ENCODE assay signal across 8 cellular contexts in the genomic region with DNA sequence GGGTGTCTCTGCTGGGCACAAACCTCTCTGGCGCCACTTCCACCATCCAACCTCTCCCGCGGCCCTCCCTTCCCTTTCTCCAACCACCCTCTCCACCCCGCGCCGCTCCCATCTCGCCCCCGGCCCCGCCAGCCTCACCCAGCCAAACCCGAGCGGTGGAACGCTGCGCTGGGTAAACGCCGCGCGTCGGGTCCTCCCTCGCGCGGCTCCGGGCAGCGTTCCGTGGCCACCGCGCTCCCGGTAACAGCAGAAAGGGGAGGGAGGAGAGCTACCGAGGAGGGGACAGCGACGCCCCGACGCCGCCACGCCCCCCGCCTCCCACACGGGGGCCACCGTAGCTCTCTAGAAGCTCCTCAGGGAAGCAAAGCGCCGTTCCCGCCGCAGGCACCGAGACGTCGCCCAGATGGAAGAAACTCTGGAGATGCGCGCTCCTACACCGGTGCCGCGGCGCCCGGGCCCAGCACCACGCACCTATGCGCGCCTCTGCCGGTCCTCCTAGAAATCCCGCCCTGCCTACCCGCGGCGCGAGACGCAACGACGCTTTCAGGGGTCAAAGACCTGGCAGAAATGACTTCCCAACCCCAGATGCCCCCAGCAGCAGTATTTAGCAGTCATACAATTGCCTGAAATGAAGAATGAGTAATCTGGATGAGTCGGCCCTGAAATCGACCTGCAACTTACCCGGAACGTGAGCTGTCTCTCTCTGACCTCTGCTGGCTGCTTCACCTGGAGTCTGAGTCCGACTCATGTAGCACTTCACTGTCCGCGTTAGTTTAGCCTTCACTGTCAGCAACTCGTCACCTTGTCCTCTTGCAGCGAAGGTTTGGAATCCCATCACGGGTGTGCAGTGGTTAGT. TPM values are rescaled to one million over a fixed set of nuclear protein-coding genes. Genes with fewer than 3 reads are reported as not detected.
DNase-seq lines count a peak whose midpoint lies in the region; ATAC-seq, FAIRE-seq and TF ChIP-seq lines count a peak whose summit lies in the region.

A gene with protein sequence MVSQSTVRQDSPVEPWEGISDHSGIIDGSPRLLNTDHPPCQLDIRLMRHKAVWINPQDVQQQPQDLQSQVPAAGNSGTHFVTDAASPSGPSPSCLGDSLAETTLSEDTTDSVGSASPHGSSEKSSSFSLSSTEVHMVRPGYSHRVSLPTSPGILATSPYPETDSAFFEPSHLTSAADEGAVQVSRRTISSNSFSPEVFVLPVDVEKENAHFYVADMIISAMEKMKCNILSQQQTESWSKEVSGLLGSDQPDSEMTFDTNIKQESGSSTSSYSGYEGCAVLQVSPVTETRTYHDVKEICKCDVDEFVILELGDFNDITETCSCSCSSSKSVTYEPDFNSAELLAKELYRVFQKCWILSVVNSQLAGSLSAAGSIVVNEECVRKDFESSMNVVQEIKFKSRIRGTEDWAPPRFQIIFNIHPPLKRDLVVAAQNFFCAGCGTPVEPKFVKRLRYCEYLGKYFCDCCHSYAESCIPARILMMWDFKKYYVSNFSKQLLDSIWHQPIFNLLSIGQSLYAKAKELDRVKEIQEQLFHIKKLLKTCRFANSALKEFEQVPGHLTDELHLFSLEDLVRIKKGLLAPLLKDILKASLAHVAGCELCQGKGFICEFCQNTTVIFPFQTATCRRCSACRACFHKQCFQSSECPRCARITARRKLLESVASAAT (minus strand): TSS at position 257 of the 856 bp plus-strand sequence. CDS start 14,777 bp downstream, outside the sequence.

- no peaks in the 10 kb centered on the region for H3K36me3 ChIP-seq in liver (ENCODE audit: control insufficient read depth in 4 of 4, insufficient read depth in 3 of 4, low read depth in 1 of 4, low read length in 3 of 4)

- peak; percentile 84 for FAIRE-seq in GM12891 (lab: Jason Lieb, UNC)

- peaks cover 11% of the 10 kb centered on the region for H3K27me3 Mint-ChIP-seq in chondrocyte (ENCODE audit: low read depth)

- WGBS in liver, result 3% methylated on average over 73 of the region's 73 CpGs

- peaks cover 3% of the 10 kb centered on the region for H3K36me3 Mint-ChIP-seq in chondrocyte (ENCODE audit: low read depth)

- peak within 1 kb of the TSS; percentile 24 to 65 (median 44) for H3K4me3 ChIP-seq in liver (ENCODE audit: low read depth in 1 of 3, low read length in 3 of 3)

- H3K9ac ChIP-seq in liver (ENCODE audit: low read depth in 1 of 2, low read length in 2 of 2), result no peak within 1 kb of the TSS

- H3K4me1 Mint-ChIP-seq in chondrocyte (ENCODE audit: low read depth), result peaks cover 17% of the 10 kb centered on the region

- peak within 1 kb of the TSS; percentile 83 for H3K4me3 Mint-ChIP-seq in chondrocyte (ENCODE audit: unreplicated experiment)

- peak; percentile 40 for ATAC-seq in HG02938 (IDR thresholded peaks at IDR 0.05; ENCODE audit: unreplicated experiment)
- ATAC-seq in HG03108 (IDR thresholded peaks at IDR 0.05; ENCODE audit: unreplicated experiment), result no peak

- TF ChIP-seq RAD21 in liver (IDR thresholded peaks at IDR 0.05), result no peak

- H3K27ac ChIP-seq in liver (ENCODE audit: low read depth in 1 of 2, low read length in 2 of 2), result peak within 1 kb of the TSS in 1 of 2 donors; percentile 37

- DNase-seq in GM12891 (ENCODE audit: insufficient read length, low spot score) (peak; percentile 43), SK-N-DZ (ENCODE audit: low spot score) (peak; percentile 22), chondrocyte (ENCODE audit: low spot score) (no peak), HT-29 (ENCODE audit: low spot score) (no peak)
- peak in 2 of 3 experiments; percentile 3 to 47 for DNase-seq in stimulated activated CD4-positive, alpha-beta T cell treated with anti-CD3 and anti-CD28 coated beads, TNF-alpha, amount 100 ng/mL, for 24 hours (ENCODE audit: low read depth in 3 of 3)

- TF ChIP-seq CTCF in chondrocyte (IDR thresholded peaks at IDR 0.05), result peak; percentile 16
- no peak for TF ChIP-seq CTCF in liver (IDR thresholded peaks at IDR 0.05; ENCODE audit: low read depth, low read length, missing input control)

- no peaks in the 10 kb centered on the region for H3K9me3 ChIP-seq in liver (ENCODE audit: control insufficient read depth in 4 of 4, low read length in 3 of 4)

- no peaks in the 10 kb centered on the region for H3K9me3 Mint-ChIP-seq in chondrocyte (ENCODE audit: low read depth)

- H3K27ac Mint-ChIP-seq in chondrocyte (ENCODE audit: unreplicated experiment), result peak within 1 kb of the TSS; percentile 54

- H3K27me3 ChIP-seq in liver (ENCODE audit: control insufficient read depth in 4 of 4, insufficient read depth in 4 of 4, low read length in 3 of 4), result peaks cover 0 to 17% (median 7%) of the 10 kb centered on the region in 4 donors

- H3K4me1 ChIP-seq in liver (ENCODE audit: control insufficient read depth in 4 of 4, insufficient read depth in 4 of 4, low read length in 3 of 4), result peaks cover 7 to 14% (median 12%) of the 10 kb centered on the region in 4 donors

- TF ChIP-seq POLR2A in GM12891 (IDR thresholded peaks at IDR 0.05; ENCODE audit: low read depth, low read length), result no peak

TF ChIP-seq in GM12891, 5 proteins besides CTCF, POLR2A, EP300 and RAD21:
- peak; percentile 67 for TF ChIP-seq PAX5 (IDR thresholded peaks at IDR 0.05; ENCODE audit: insufficient read depth, low read length, severe bottlenecking)
- no peak for TF ChIP-seq POU2F2 (IDR thresholded peaks at IDR 0.05; ENCODE audit: low read depth, low read length)
- no peak for TF ChIP-seq TAF1 (IDR thresholded peaks at IDR 0.05; ENCODE audit: low read depth, low read length)
- TF ChIP-seq POLR2AphosphoS5 (IDR thresholded peaks at IDR 0.05; ENCODE audit: low read depth, low read length), result no peak
- no peak for TF ChIP-seq SPI1 (IDR thresholded peaks at IDR 0.05; ENCODE audit: low read depth, low read length)

TF ChIP-seq in liver, 16 proteins besides CTCF, POLR2A, EP300 and RAD21:
- TF ChIP-seq JUND (IDR thresholded peaks at IDR 0.05) (no peak), FOXA1 (IDR thresholded peaks at IDR 0.05) (no peak)
TF ChIP-seq in liver: peak in this region for 0.

RNA-seq across cellular contexts. Expression of the gene that starts here (rescaled TPM):
- polyA plus RNA-seq in GM12891 (2012; ENCODE audit: low read depth, missing spikeins), result 14.8 TPM
- polyA plus RNA-seq in SK-N-DZ (2014; cell fraction: cytosol; rRNA removed), result 1.5 TPM in 1 of 2 replicates, not detected in the other
- 0.08 TPM in 1 of 2 replicates, not detected in the other for polyA plus RNA-seq in SK-N-DZ (2014; cell fraction: nucleus; rRNA removed)
- total RNA-seq in chondrocyte (1.5 to 3.5 TPM (median 2.0 TPM) in 3 replicates), liver (1 to 10 TPM; 1.5 to 4.2 TPM)
- under 1 TPM; 0.36 to 0.42 TPM for polyA plus RNA-seq in liver
- not detected in 2 replicates for total RNA-seq in HT-29 (2014; rRNA removed; shearing (Covaris generic))

Comparison
In these comparisons a context has a peak if more than half of its experiments do, and no peak if none do; other contexts are left out.
1. DNase-seq: peak in GM12891 (single experiment), SK-N-DZ (single experiment) and stimulated activated CD4-positive, alpha-beta T cell treated with anti-CD3 and anti-CD28 coated beads, TNF-alpha, amount 100 ng/mL, for 24 hours (2 of 3); none in chondrocyte (single experiment) and HT-29 (single experiment).